In the genomic region with DNA sequence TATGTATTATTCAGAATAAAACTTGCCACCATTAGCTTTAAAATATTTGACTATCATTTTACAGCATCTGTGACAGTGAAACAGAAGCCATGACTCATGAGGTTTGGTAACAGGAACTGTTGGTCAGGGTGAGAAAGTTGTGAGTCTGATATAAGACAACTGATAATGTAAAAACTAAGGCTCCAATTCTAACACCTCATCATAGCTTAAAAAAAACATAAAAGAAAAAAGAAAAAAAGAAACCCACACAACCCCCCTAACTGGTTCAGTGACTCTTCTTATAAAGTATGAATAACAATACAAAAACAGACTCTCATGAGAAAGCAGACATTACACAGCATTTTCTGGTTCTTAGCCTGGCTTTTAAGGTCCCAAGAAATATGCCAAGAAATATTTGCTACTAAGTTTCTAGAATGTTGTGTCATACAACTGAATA, we compare ENCODE assay signal across 8 cellular contexts.
DNase-seq lines count a peak whose midpoint lies in the region; ATAC-seq and TF ChIP-seq lines count a peak whose summit lies in the region.

No MANE protein-coding gene starts in this region.

- intact Hi-C loops in activated CD4-positive, alpha-beta T cell treated with anti-CD3 and anti-CD28 coated beads, Interleukin-2, amount 10 ng/mL, durations not matched to agents 24 days and 14 days (cut with micrococcal nuclease), result loop anchor here (1.0 to 10.0 kb wide), 4 partner anchors 75 to 649 kb away; a partner anchor contains a TSS
- intact Hi-C loops in gastrocnemius medialis (cut with DNase I; ENCODE audit: low total_unique reads), result no loop called here

- peak; percentile 94 for ATAC-seq in GM21786 (IDR thresholded peaks at IDR 0.05; ENCODE audit: unreplicated experiment)
- ATAC-seq in gastrocnemius medialis, result peak; percentile 90 to 92

- DNase-seq in activated CD4-positive, alpha-beta T cell treated with anti-CD3 and anti-CD28 coated beads, Interleukin-2, amount 10 ng/mL, durations not matched to agents 24 days and 14 days, result peak; percentile 75
- no peak for DNase-seq in activated CD4-positive, alpha-beta T cell treated with anti-CD3 and anti-CD28 coated beads for 1 hour
- DNase-seq in KBM-7, result peak; percentile 32
- DNase-seq in astrocyte of the hippocampus (ENCODE audit: low read depth, low spot score), result peak; percentile 43
- no peak for DNase-seq in gastrocnemius medialis
- DNase-seq in WERI-Rb-1, result no peak
- DNase-seq in NCI-H2029 treated with DMSO at 0.1 percent for 48 hours (lab: John Stamatoyannopoulos, UW), result no peak

- no peaks in the 10 kb centered on the region for H3K27me3 ChIP-seq in gastrocnemius medialis
- H3K27me3 ChIP-seq in WERI-Rb-1 (ENCODE audit: insufficient read depth, low read depth, severe bottlenecking), result no peaks in the 10 kb centered on the region

- H3K4me1 ChIP-seq in gastrocnemius medialis, result peaks cover 16 to 38% of the 10 kb centered on the region in 2 donors

- peaks cover 57% of the 10 kb centered on the region for H3K36me3 Mint-ChIP-seq in activated CD4-positive, alpha-beta T cell treated with anti-CD3 and anti-CD28 coated beads, Interleukin-2, amount 10 ng/mL, durations not matched to agents 24 days and 14 days (ENCODE audit: low read depth)

- no peak for TF ChIP-seq CTCF in gastrocnemius medialis (IDR thresholded peaks at IDR 0.05 in 4 of 5, conservative IDR thresholded peaks at IDR 0.05 in 1 of 5)
- no peak for TF ChIP-seq CTCF in WERI-Rb-1 (IDR thresholded peaks at IDR 0.05; ENCODE audit: low read depth, low read length)

- in situ Hi-C loops in KBM-7 (cut with MboI; ENCODE audit: low pct_unique_long_range_greater_than_20kb, low sequenced_read_pairs), result no loop called here
- in situ Hi-C loops in gastrocnemius medialis (cut with MboI; ENCODE audit: low sequenced_read_pairs in 4 of 4), result no loop called here

- no peaks in the 10 kb centered on the region for H3K9me3 Mint-ChIP-seq in activated CD4-positive, alpha-beta T cell treated with anti-CD3 and anti-CD28 coated beads, Interleukin-2, amount 10 ng/mL, durations not matched to agents 24 days and 14 days

- H3K27ac Mint-ChIP-seq in activated CD4-positive, alpha-beta T cell treated with anti-CD3 and anti-CD28 coated beads, Interleukin-2, amount 10 ng/mL, durations not matched to agents 24 days and 14 days, result peak overlapping the region; percentile 7

- H3K27me3 Mint-ChIP-seq in activated CD4-positive, alpha-beta T cell treated with anti-CD3 and anti-CD28 coated beads, Interleukin-2, amount 10 ng/mL, durations not matched to agents 24 days and 14 days, result peaks cover 12% of the 10 kb centered on the region

- H3K4me3 ChIP-seq in gastrocnemius medialis (no peak overlapping the region), WERI-Rb-1 (ENCODE audit: low read depth, low read length) (no peak overlapping the region)

- peaks cover 0 to 7% of the 10 kb centered on the region in 2 donors for H3K36me3 ChIP-seq in gastrocnemius medialis
- peaks cover 34% of the 10 kb centered on the region for H3K36me3 ChIP-seq in WERI-Rb-1

- H3K4me1 Mint-ChIP-seq in activated CD4-positive, alpha-beta T cell treated with anti-CD3 and anti-CD28 coated beads, Interleukin-2, amount 10 ng/mL, durations not matched to agents 24 days and 14 days, result peaks cover 31% of the 10 kb centered on the region

- H3K4me3 Mint-ChIP-seq in activated CD4-positive, alpha-beta T cell treated with anti-CD3 and anti-CD28 coated beads, Interleukin-2, amount 10 ng/mL, durations not matched to agents 24 days and 14 days, result no peak overlapping the region

- TF ChIP-seq POLR2A in gastrocnemius medialis (IDR thresholded peaks at IDR 0.05), result no peak

- H3K9me3 ChIP-seq in gastrocnemius medialis (no peaks in the 10 kb centered on the region), WERI-Rb-1 (ENCODE audit: severe bottlenecking) (no peaks in the 10 kb centered on the region)

- H3K27ac ChIP-seq in gastrocnemius medialis (peak overlapping the region in 3 of 4 donors; percentile 41 to 56 (median 55)), WERI-Rb-1 (no peak overlapping the region)

Comparison
In these comparisons a context has a peak if more than half of its experiments do, and no peak if none do; other contexts are left out.
1. DNase-seq: peak in activated CD4-positive, alpha-beta T cell treated with anti-CD3 and anti-CD28 coated beads, Interleukin-2, amount 10 ng/mL, durations not matched to agents 24 days and 14 days (single experiment), KBM-7 (single experiment) and astrocyte of the hippocampus (single experiment); none in activated CD4-positive, alpha-beta T cell treated with anti-CD3 and anti-CD28 coated beads for 1 hour (single experiment), gastrocnemius medialis (0 of 2), WERI-Rb-1 (single experiment) and NCI-H2029 treated with DMSO at 0.1 percent for 48 hours (single experiment).